In the genomic region with DNA sequence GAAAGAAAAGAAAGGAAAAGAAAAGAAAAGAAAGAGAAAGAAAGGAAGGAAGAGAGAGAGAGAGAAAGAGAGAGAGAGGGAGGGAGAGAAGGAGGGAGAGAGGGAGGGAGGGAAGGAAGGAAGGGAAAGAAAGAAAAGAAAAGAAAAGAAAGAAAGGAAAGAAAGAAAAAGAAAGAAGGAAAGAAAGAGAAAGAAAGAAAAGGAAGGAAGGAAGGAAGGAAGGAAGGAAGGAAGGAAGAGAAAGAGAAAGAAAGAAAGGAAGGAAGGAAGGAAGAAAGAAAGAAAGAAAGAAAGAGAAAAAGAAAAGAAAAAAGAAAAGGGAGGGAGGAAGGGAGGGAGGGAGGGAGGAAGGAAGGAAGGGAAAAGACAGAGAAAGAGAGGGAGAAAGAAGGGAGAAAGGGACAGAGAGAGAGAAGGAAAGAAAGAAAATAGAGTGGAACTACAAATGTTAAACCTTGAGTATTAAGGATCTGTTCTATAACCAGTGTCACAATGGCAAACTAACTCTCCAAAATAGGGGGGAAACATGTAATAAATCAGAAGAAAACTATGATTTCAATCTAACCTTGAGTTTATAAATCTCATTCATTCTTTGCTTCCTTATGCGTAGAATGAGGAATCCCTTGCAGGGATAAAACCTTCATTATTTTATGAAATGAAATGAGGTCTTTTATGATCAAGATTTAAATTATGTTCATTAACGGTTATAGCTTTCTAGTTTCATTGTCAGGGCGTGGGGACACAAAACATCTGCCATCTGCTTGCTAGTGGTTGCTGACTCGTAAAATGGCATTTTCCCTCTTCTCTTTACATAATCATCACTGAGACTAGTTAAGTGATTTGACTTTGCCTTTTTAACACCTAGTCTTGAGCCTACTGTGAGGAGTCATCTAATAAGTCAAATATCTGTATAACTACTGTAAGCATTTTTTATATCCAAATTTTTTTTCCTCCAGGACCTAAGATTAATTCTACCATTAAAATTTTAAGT, we compare ENCODE assay signal across 1 cellular context.
TF ChIP-seq lines count a peak whose summit lies in the region.

No MANE protein-coding gene starts in this region.

TF ChIP-seq in SK-N-SH, 30 proteins besides CTCF, POLR2A, EP300 and RAD21 (continued from another document):
- TF ChIP-seq ZBTB33 (IDR thresholded peaks at IDR 0.05; ENCODE audit: borderline replicate concordance, low read depth) (no peak), JUND (IDR thresholded peaks at IDR 0.05) (0 out of 2 replicates have a peak, but pooled peaks have one; percentile 35)
TF ChIP-seq in SK-N-SH: peak in this region for 3.
